ENCODE assay signal across 18 cellular contexts in genomic region chr2:8332646-8333045, GRCh38.
DNase-seq lines count a peak whose midpoint lies in the region; ATAC-seq and TF ChIP-seq lines count a peak whose summit lies in the region.
"Had no signal": no experiment of that assay in that cellular context is flagged by ENCODE, and none has a peak within 500 bp of the region (broad histone marks: within the 10 kb centered on the region; RNA-seq: fewer than 3 reads in every experiment).

No MANE protein-coding gene starts in this region.

- DNase-seq in right atrium auricular region (ENCODE audit: low spot score) (peak; percentile 16), Right ventricle myocardium inferior (ENCODE audit: missing footprints) (no peak), natural killer cell (no peak), activated T-cell treated with anti-CD3 and anti-CD28 coated beads for 4 hours (no peak), NCI-H748 (lab: John Stamatoyannopoulos, UW; ENCODE audit: unreplicated experiment) (no peak), spleen (no peak), AG20443 (ENCODE audit: low spot score) (no peak)
- no peak for DNase-seq in effector memory CD8-positive, alpha-beta T cell
- DNase-seq: AML-193; CD4-positive, alpha-beta T cell; DMS 273 treated with DMSO at 0.1 percent for 48 hours; NCI-H1105; NCI-H1436 treated with DMSO at 0.1 percent for 48 hours; NCI-H187 treated with DMSO at 0.1 percent for 48 hours; NCI-H446 treated with DMSO at 0.1 percent for 48 hours; NCI-H526; RPMI8226 had no signal

- no peaks in the 10 kb centered on the region for H3K36me3 ChIP-seq in right atrium auricular region
- H3K36me3 ChIP-seq in spleen: no peaks in the 10 kb centered on the region
- H3K36me3 ChIP-seq: BLaER1 treated with 17β-estradiol and CSF1 and Interleukin-3, amounts not matched to agents 10 nM and 100 nM had no signal

- peak overlapping the region; percentile 41 to 58 for H3K27ac Mint-ChIP-seq in effector memory CD8-positive, alpha-beta T cell
- H3K27ac Mint-ChIP-seq in natural killer cell: peak overlapping the region; percentile 94 to 99
- H3K27ac Mint-ChIP-seq: CD4-positive, alpha-beta T cell had no signal

- ATAC-seq in Right ventricle myocardium inferior (no peak), natural killer cell (peak in 1 of 3 donors; percentile 14)
- ATAC-seq in effector memory CD8-positive, alpha-beta T cell (replicated peaks): no peak

- peaks cover 24 to 56% of the 10 kb centered on the region in 2 donors for H3K4me1 Mint-ChIP-seq in effector memory CD8-positive, alpha-beta T cell (ENCODE audit: low read depth in 2 of 2)
- peaks cover 84 to 88% of the 10 kb centered on the region in 2 donors for H3K4me1 Mint-ChIP-seq in natural killer cell

- TF ChIP-seq POLR2A in spleen (IDR thresholded peaks at IDR 0.05): no peak

- intact Hi-C loops in Right ventricle myocardium inferior (cut with DNase I) (no loop called here), natural killer cell (cut with micrococcal nuclease) (no loop called here), spleen (cut with DNase I; ENCODE audit: low total_unique reads) (no loop called here)

- H3K4me1 ChIP-seq in right atrium auricular region: peaks cover 0 to 6% of the 10 kb centered on the region in 2 donors
- H3K4me1 ChIP-seq in spleen: peaks cover 5 to 53% (median 27%) of the 10 kb centered on the region in 6 donors

- TF ChIP-seq CTCF in right atrium auricular region (IDR thresholded peaks at IDR 0.05) (no peak), natural killer cell (IDR thresholded peaks at IDR 0.05) (no peak), spleen (IDR thresholded peaks at IDR 0.05 in 8 of 11, conservative IDR thresholded peaks at IDR 0.05 in 3 of 11) (no peak)

- WGBS in spleen, 5 donors: 80 to 95% (median 91%) methylated on average over 6 to 9 of the region's 9 CpGs

- no peaks in the 10 kb centered on the region for H3K36me3 Mint-ChIP-seq in effector memory CD8-positive, alpha-beta T cell (ENCODE audit: insufficient read depth)
- no peaks in the 10 kb centered on the region for H3K36me3 Mint-ChIP-seq in natural killer cell

- H3K27ac ChIP-seq in right atrium auricular region (no peak overlapping the region), spleen (no peak overlapping the region)
- H3K27ac ChIP-seq: BLaER1 treated with 17β-estradiol and CSF1 and Interleukin-3, amounts not matched to agents 10 nM and 100 nM had no signal

- no peaks in the 10 kb centered on the region for H3K27me3 ChIP-seq in right atrium auricular region
- no peaks in the 10 kb centered on the region for H3K27me3 ChIP-seq in spleen (replicated peaks in 1 of 7)
- H3K27me3 ChIP-seq: BLaER1 treated with 17β-estradiol and CSF1 and Interleukin-3, amounts not matched to agents 10 nM and 100 nM had no signal

- H3K4me3 ChIP-seq in right atrium auricular region: no peak overlapping the region
- no peak overlapping the region for H3K4me3 ChIP-seq in spleen
- H3K4me3 ChIP-seq: BLaER1 treated with 17β-estradiol and CSF1 and Interleukin-3, amounts not matched to agents 10 nM and 100 nM had no signal

- H3K9me3 ChIP-seq in right atrium auricular region (no peaks in the 10 kb centered on the region), spleen (peaks cover 0 to 5% (median 0%) of the 10 kb centered on the region in 8 donors)

- H3K4me3 Mint-ChIP-seq in effector memory CD8-positive, alpha-beta T cell: no peak overlapping the region
- H3K4me3 Mint-ChIP-seq in natural killer cell: no peak overlapping the region
- H3K4me3 Mint-ChIP-seq: CD4-positive, alpha-beta T cell had no signal

- no peaks in the 10 kb centered on the region for H3K27me3 Mint-ChIP-seq in effector memory CD8-positive, alpha-beta T cell
- no peaks in the 10 kb centered on the region for H3K27me3 Mint-ChIP-seq in natural killer cell (ENCODE audit: low read depth in 2 of 2)
- H3K27me3 Mint-ChIP-seq: CD4-positive, alpha-beta T cell had no signal

- H3K9me3 Mint-ChIP-seq in effector memory CD8-positive, alpha-beta T cell: no peaks in the 10 kb centered on the region
- no peaks in the 10 kb centered on the region for H3K9me3 Mint-ChIP-seq in natural killer cell
- H3K9me3 Mint-ChIP-seq: CD4-positive, alpha-beta T cell had no signal
